In genomic region chr5:155290937-155291336, GRCh38 we compare ENCODE assay signal across 24 cellular contexts.
"Had no signal": no experiment of that assay in that cellular context is flagged by ENCODE, and none has a peak within 500 bp of the region (broad histone marks: within the 10 kb centered on the region; RNA-seq: fewer than 3 reads in every experiment).

No MANE protein-coding gene starts in this region.

- H3K9me3 Mint-ChIP-seq: nephron progenitor cell had no signal

- H3K27ac Mint-ChIP-seq: activated naive CD8-positive, alpha-beta T cell; progenitor cell of endocrine pancreas had no signal

- H3K4me1 Mint-ChIP-seq: naive B cell had no signal

- DNase-seq: activated CD4-positive, alpha-beta T cell treated with anti-CD3 and anti-CD28 coated beads for 48 hours; activated CD4-positive, alpha-beta T cell treated with anti-CD3 and anti-CD28 coated beads, Interleukin-2, amount 50 U/mL, for 48 hours; activated CD8-positive, alpha-beta memory T cell treated with anti-CD3 and anti-CD28 coated beads for 24 hours; activated effector memory CD4-positive, alpha-beta T cell treated with Interleukin-2 at 50 U/mL for 16 hours; activated naive CD4-positive, alpha-beta T cell treated with Interleukin-2 at 50 U/mL for 16 hours; adrenal gland; brain microvascular endothelial cell; dorsolateral prefrontal cortex; effector memory CD4-positive, alpha-beta T cell; gastrocnemius medialis; islet precursor cell; left ventricle myocardium superior; mammary epithelial cell; naive B cell; nephron progenitor cell; retina; stimulated activated CD4-positive, alpha-beta T cell treated with anti-CD3 and anti-CD28 coated beads, Interleukin-12 subunit alpha, Interleukin-12 subunit beta, amount 100 ng/mL, for 4 hours; stimulated activated CD4-positive, alpha-beta T cell treated with anti-CD3 and anti-CD28 coated beads, Interleukin-4, amount 100 ng/mL, for 1 hour; stimulated activated naive CD8-positive, alpha-beta T cell treated with anti-CD3 and anti-CD28 coated beads, Interleukin-15, Interleukin-2, amounts not matched to agents 100 U/mL and 50 U/mL, for 24 hours; testis; transverse colon had no signal

- H3K4me3 Mint-ChIP-seq: activated naive CD8-positive, alpha-beta T cell; naive B cell; nephron progenitor cell had no signal

- H3K36me3 Mint-ChIP-seq: activated naive CD8-positive, alpha-beta T cell; naive B cell had no signal

- ATAC-seq: gastrocnemius medialis; left ventricle myocardium superior; sciatic nerve; stimulated activated naive CD8-positive, alpha-beta T cell treated with anti-CD3 and anti-CD28 coated beads, Interleukin-15, Interleukin-2, amounts not matched to agents 100 U/mL and 50 U/mL, for 24 hours had no signal

- H3K27me3 Mint-ChIP-seq: progenitor cell of endocrine pancreas had no signal
